In genomic region chr19:2477141-2477710, GRCh38 we compare ENCODE assay signal across 1 cellular context.
TF ChIP-seq lines count a peak whose summit lies in the region.

No MANE protein-coding gene starts in this region.

TF ChIP-seq in IMR-90, 13 proteins besides CTCF, POLR2A, EP300 and RAD21 (continued from another document):
- TF ChIP-seq, protein P1, sequence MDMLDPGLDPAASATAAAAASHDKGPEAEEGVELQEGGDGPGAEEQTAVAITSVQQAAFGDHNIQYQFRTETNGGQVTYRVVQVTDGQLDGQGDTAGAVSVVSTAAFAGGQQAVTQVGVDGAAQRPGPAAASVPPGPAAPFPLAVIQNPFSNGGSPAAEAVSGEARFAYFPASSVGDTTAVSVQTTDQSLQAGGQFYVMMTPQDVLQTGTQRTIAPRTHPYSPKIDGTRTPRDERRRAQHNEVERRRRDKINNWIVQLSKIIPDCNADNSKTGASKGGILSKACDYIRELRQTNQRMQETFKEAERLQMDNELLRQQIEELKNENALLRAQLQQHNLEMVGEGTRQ (IDR thresholded peaks at IDR 0.05; ENCODE audit: low read depth, low read length), result no peak
- TF ChIP-seq ELK1 (IDR thresholded peaks at IDR 0.05; ENCODE audit: borderline replicate concordance, low read depth, low read length), result no peak
